ENCODE assay signal across 8 cellular contexts in genomic region chr1:73674945-73675561, GRCh38.
DNase-seq lines count a peak whose midpoint lies in the region; ATAC-seq, FAIRE-seq and TF ChIP-seq lines count a peak whose summit lies in the region.

No MANE protein-coding gene starts in this region.

- intact Hi-C loops in natural killer cell (cut with micrococcal nuclease), result no loop called here
- intact Hi-C loops in Right ventricle myocardium superior (cut with DNase I), result no loop called here

- no peaks in the 10 kb centered on the region for H3K36me3 ChIP-seq in osteoblast (ENCODE audit: insufficient read depth, low read length)
- H3K36me3 ChIP-seq in suprapubic skin, result no peaks in the 10 kb centered on the region

- DNase-seq in GM12892 (ENCODE audit: insufficient read length), result no peak
- DNase-seq in NCI-H446 (lab: John Stamatoyannopoulos, UW), result peak; percentile 20 to 62
- DNase-seq in chondrocyte (ENCODE audit: low spot score), result no peak
- DNase-seq in osteoblast (ENCODE audit: insufficient read length, low spot score, missing footprints), result no peak
- no peak for DNase-seq in natural killer cell
- DNase-seq in suprapubic skin (ENCODE audit: low spot score in 2 of 2), result no peak
- DNase-seq in Right ventricle myocardium superior, result no peak

- peak overlapping the region; percentile 48 for H3K4me2 ChIP-seq in osteoblast (ENCODE audit: insufficient read depth, low read length)

- TF ChIP-seq EP300 in suprapubic skin (IDR thresholded peaks at IDR 0.05), result no peak

- H3K4me1 ChIP-seq in osteoblast (ENCODE audit: insufficient read depth, low read length) (no peaks in the 10 kb centered on the region), suprapubic skin (peaks cover 3% of the 10 kb centered on the region)

- peaks cover 10% of the 10 kb centered on the region for H3K27me3 Mint-ChIP-seq in chondrocyte (ENCODE audit: low read depth)
- no peaks in the 10 kb centered on the region for H3K27me3 Mint-ChIP-seq in natural killer cell (ENCODE audit: low read depth in 2 of 2)

- H3K9me3 Mint-ChIP-seq in chondrocyte (ENCODE audit: low read depth) (no peaks in the 10 kb centered on the region), natural killer cell (peaks cover 5 to 6% of the 10 kb centered on the region in 2 donors)

- peak; percentile 81 for TF ChIP-seq CTCF in chondrocyte (IDR thresholded peaks at IDR 0.05)
- TF ChIP-seq CTCF in osteoblast (IDR thresholded peaks at IDR 0.05; ENCODE audit: extremely low read depth, low read depth, low read length), result peak; percentile 46
- TF ChIP-seq CTCF in natural killer cell (IDR thresholded peaks at IDR 0.05), result no peak
- no peak for TF ChIP-seq CTCF in suprapubic skin (IDR thresholded peaks at IDR 0.05)

- H2AFZ ChIP-seq in osteoblast (ENCODE audit: low read length), result no peak overlapping the region

- no peaks in the 10 kb centered on the region for H4K20me1 ChIP-seq in osteoblast (ENCODE audit: insufficient read depth, low read length)

- H3K27me3 ChIP-seq in osteoblast (ENCODE audit: insufficient read depth, low read length), result no peaks in the 10 kb centered on the region
- H3K27me3 ChIP-seq in suprapubic skin, result no peaks in the 10 kb centered on the region

- H3K4me1 Mint-ChIP-seq in chondrocyte (ENCODE audit: low read depth) (no peaks in the 10 kb centered on the region), natural killer cell (no peaks in the 10 kb centered on the region)

- WGBS in suprapubic skin, result 2% methylated on average over 2 of the region's 2 CpGs

- H3K27ac ChIP-seq in osteoblast (ENCODE audit: low read depth, low read length), result no peak overlapping the region
- H3K27ac ChIP-seq in suprapubic skin, result no peak overlapping the region

- no peaks in the 10 kb centered on the region for H3K36me3 Mint-ChIP-seq in chondrocyte (ENCODE audit: low read depth)
- no peaks in the 10 kb centered on the region for H3K36me3 Mint-ChIP-seq in natural killer cell

- ATAC-seq in HG02973 (IDR thresholded peaks at IDR 0.05; ENCODE audit: unreplicated experiment) (peak; percentile 73), natural killer cell (no peak), Right ventricle myocardium superior (ENCODE audit: poor library complexity) (no peak)

- FAIRE-seq in GM12892 (lab: Jason Lieb, UNC), result peak; percentile 21

- H3K4me3 ChIP-seq in osteoblast (ENCODE audit: insufficient read depth, low read length) (peak overlapping the region; percentile 42), suprapubic skin (no peak overlapping the region)

- no peaks in the 10 kb centered on the region for H3K79me2 ChIP-seq in osteoblast (ENCODE audit: insufficient read depth, low read length)

- no peaks in the 10 kb centered on the region for H3K9me3 ChIP-seq in osteoblast (ENCODE audit: low read depth, low read length)
- no peaks in the 10 kb centered on the region for H3K9me3 ChIP-seq in suprapubic skin

- H3K4me3 Mint-ChIP-seq in chondrocyte (ENCODE audit: unreplicated experiment) (no peak overlapping the region), natural killer cell (no peak overlapping the region)

- no peak overlapping the region for H3K27ac Mint-ChIP-seq in chondrocyte (ENCODE audit: unreplicated experiment)
- no peak overlapping the region for H3K27ac Mint-ChIP-seq in natural killer cell

- TF ChIP-seq POLR2A in GM12892 (IDR thresholded peaks at IDR 0.05; ENCODE audit: low read depth, low read length), result no peak
- no peak for TF ChIP-seq POLR2A in suprapubic skin (IDR thresholded peaks at IDR 0.05)

Comparison
In these comparisons a context has a peak if more than half of its experiments do, and no peak if none do; other contexts are left out.
1. DNase-seq: peak in NCI-H446 (2 of 2); none in GM12892 (single experiment), chondrocyte (single experiment), osteoblast (single experiment), natural killer cell (single experiment), suprapubic skin (0 of 2) and Right ventricle myocardium superior (single experiment).
2. CTCF ChIP-seq: peak in chondrocyte (single experiment) and osteoblast (single experiment); none in natural killer cell (single experiment) and suprapubic skin (0 of 2).